In the genomic region with DNA sequence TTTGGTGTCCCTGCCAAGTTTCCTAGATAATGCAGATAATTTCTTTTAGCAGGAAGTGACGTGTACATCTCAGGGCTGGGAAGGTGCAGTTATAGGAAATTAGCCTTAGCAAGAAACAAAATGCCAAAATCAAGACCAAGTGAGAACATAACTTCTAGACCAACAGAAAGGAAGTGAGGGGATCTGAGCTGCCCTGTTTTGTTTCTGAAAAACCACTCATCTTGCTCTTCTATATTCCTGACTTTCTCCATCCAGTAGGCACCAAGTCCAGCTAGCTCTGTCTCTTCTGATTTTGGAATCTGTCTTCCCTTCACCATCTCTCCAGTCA, we compare ENCODE assay signal across 22 cellular contexts. TPM values are rescaled to one million over a fixed set of nuclear protein-coding genes. Genes with fewer than 3 reads are reported as not detected.
A peak's percentile ranks its signal among the peaks of the same experiment; 100 is the strongest.
DNase-seq lines count a peak whose midpoint lies in the region; ATAC-seq, FAIRE-seq and TF ChIP-seq lines count a peak whose summit lies in the region.
"Had no signal": no experiment of that assay in that cellular context is flagged by ENCODE, and none has a peak within 500 bp of the region (broad histone marks: within the 10 kb centered on the region; RNA-seq: fewer than 3 reads in every experiment).

No MANE protein-coding gene starts in this region.

- RAD21 ChIA-PET in GM12878 (lab: Charles Lee; ENCODE audit: unreplicated experiment): no interaction called here

- no peaks in the 10 kb centered on the region for H3K36me3 Mint-ChIP-seq in CD8-positive, alpha-beta T cell
- no peaks in the 10 kb centered on the region for H3K36me3 Mint-ChIP-seq in HFFc6 (ENCODE audit: low read depth)
- H3K36me3 Mint-ChIP-seq: memory B cell had no signal

- H3K9ac ChIP-seq in GM12878 (ENCODE audit: control insufficient read depth, insufficient read depth, low read length) (no peak overlapping the region), mucosa of rectum (ENCODE audit: low read depth in 1 of 2, low read length in 2 of 2) (peak overlapping the region; percentile 42 to 55)
- H3K9ac ChIP-seq: neural progenitor cell had no signal

- POLR2A ChIA-PET in CD8-positive, alpha-beta T cell (lab: Charles Lee): no interaction called here
- POLR2A ChIA-PET in GM12878 (lab: Charles Lee): no interaction called here

- H2AFZ ChIP-seq in GM12878 (ENCODE audit: control insufficient read depth, low read depth, low read length): no peak overlapping the region
- H2AFZ ChIP-seq: neural progenitor cell had no signal

- TF ChIP-seq POLR2A in GM12878 (IDR thresholded peaks at IDR 0.05; ENCODE audit: low read depth, low read length): no peak

- H3K4me2 ChIP-seq in GM12878 (ENCODE audit: control insufficient read depth, insufficient read depth): no peak overlapping the region
- H3K4me2 ChIP-seq: neural progenitor cell had no signal

- no peak for DNase-seq in CD8-positive, alpha-beta T cell
- DNase-seq in HFFc6 (no peak), GM12878 (ENCODE audit: low read depth, low spot score) (no peak), ecto neural progenitor cell (ENCODE audit: low spot score) (no peak), KBM-7 (no peak), hypothalamus (lab: John Stamatoyannopoulos, UW) (no peak), posterior vena cava (ENCODE audit: low spot score) (no peak)
- DNase-seq: activated CD4-positive, CD25-positive, alpha-beta regulatory T cell; GDM1; NCI-H446 treated with DMSO at 0.1 percent for 48 hours; retina; substantia nigra had no signal

- H3K4me3 ChIP-seq in CD8-positive, alpha-beta T cell (ENCODE audit: low read depth, low read length): no peak overlapping the region
- no peak overlapping the region for H3K4me3 ChIP-seq in GM12878
- peak overlapping the region in 1 of 2 donors; percentile 29 for H3K4me3 ChIP-seq in mucosa of rectum (ENCODE audit: low read length in 2 of 2)
- H3K4me3 ChIP-seq: coronary artery, esophagus muscularis mucosa, HAP-1, MG63, neural progenitor cell had no signal

- in situ Hi-C loops in GM12878 (cut with MboI) (no loop called here), KBM-7 (cut with MboI; ENCODE audit: low pct_unique_long_range_greater_than_20kb, low sequenced_read_pairs) (no loop called here)

- H3K27ac ChIP-seq in CD8-positive, alpha-beta T cell (ENCODE audit: low read depth, low read length): no peak overlapping the region
- H3K27ac ChIP-seq in GM12878 (ENCODE audit: control insufficient read depth, insufficient read depth): no peak overlapping the region
- H3K27ac ChIP-seq in mucosa of rectum (ENCODE audit: low read depth in 2 of 2, low read length in 2 of 2): peak overlapping the region; percentile 91 to 97
- H3K27ac ChIP-seq: esophagus muscularis mucosa, neural progenitor cell had no signal

- TF ChIP-seq RAD21 in GM12878 (IDR thresholded peaks at IDR 0.05; ENCODE audit: insufficient read depth, low read depth, low read length): no peak

- intact Hi-C loops in CD8-positive, alpha-beta T cell (cut with DNase I, micrococcal nuclease): no loop called here
- intact Hi-C loops in GM12878 (cut with micrococcal nuclease; ENCODE audit: unreplicated experiment): no loop called here
- intact Hi-C loops in posterior vena cava (cut with DNase I): no loop called here

- peak; percentile 57 for FAIRE-seq in GM12878 (lab: Jason Lieb, UNC)
- FAIRE-seq: D721Med, GM12892 had no signal

- SMC1A ChIA-PET in GM12878 (lab: Charles Lee; ENCODE audit: uncharacterized antibody, unreplicated experiment): no interaction called here

- H3K36me3 ChIP-seq in CD8-positive, alpha-beta T cell (ENCODE audit: insufficient read depth, low read length): no peaks in the 10 kb centered on the region
- no peaks in the 10 kb centered on the region for H3K36me3 ChIP-seq in GM12878 (ENCODE audit: control insufficient read depth in 2 of 2, insufficient read depth in 2 of 2, low read length in 1 of 2)
- no peaks in the 10 kb centered on the region for H3K36me3 ChIP-seq in mucosa of rectum (ENCODE audit: control insufficient read depth in 2 of 2, insufficient read depth in 2 of 2, low read length in 2 of 2)
- H3K36me3 ChIP-seq: esophagus muscularis mucosa, HAP-1, MG63, neural progenitor cell had no signal

- H3K4me1 Mint-ChIP-seq in CD8-positive, alpha-beta T cell (ENCODE audit: low read depth): peaks cover 11% of the 10 kb centered on the region
- peaks cover 55% of the 10 kb centered on the region for H3K4me1 Mint-ChIP-seq in HFFc6 (ENCODE audit: low read depth)
- H3K4me1 Mint-ChIP-seq: memory B cell had no signal

- H4K20me1 ChIP-seq in GM12878 (ENCODE audit: control insufficient read depth, insufficient read depth): no peaks in the 10 kb centered on the region

- no peaks in the 10 kb centered on the region for H3K9me3 Mint-ChIP-seq in CD8-positive, alpha-beta T cell
- H3K9me3 Mint-ChIP-seq in HFFc6: no peaks in the 10 kb centered on the region
- H3K9me3 Mint-ChIP-seq: memory B cell had no signal

- H3K79me2 ChIP-seq in GM12878 (ENCODE audit: control insufficient read depth, insufficient read depth, low read length): no peaks in the 10 kb centered on the region

- H3K27me3 Mint-ChIP-seq in CD8-positive, alpha-beta T cell (ENCODE audit: low read depth): no peaks in the 10 kb centered on the region
- H3K27me3 Mint-ChIP-seq in HFFc6 (ENCODE audit: insufficient read depth): peaks cover 3% of the 10 kb centered on the region; the same call in 1 of the 2 replicates
- H3K27me3 Mint-ChIP-seq: memory B cell had no signal

- TF ChIP-seq CTCF in CD8-positive, alpha-beta T cell (IDR thresholded peaks at IDR 0.05): no peak
- TF ChIP-seq CTCF in HFFc6 (IDR thresholded peaks at IDR 0.05) (no peak), GM12878 (IDR thresholded peaks at IDR 0.05 in 2 of 3, conservative IDR thresholded peaks at IDR 0.05 in 1 of 3; ENCODE audit: control insufficient read depth in 2 of 3, extremely low read depth in 1 of 3, insufficient read depth in 1 of 3, low read depth in 3 of 3, low read length in 3 of 3) (no peak)

- 54% methylated on average over 1 of the region's 1 CpG for WGBS in GM12878 (ENCODE audit: insufficient coverage, insufficient replicate concordance, low lambda C conversion rate, missing lambda C conversion rate)

- H3K27ac Mint-ChIP-seq in CD8-positive, alpha-beta T cell: peak overlapping the region; percentile 33
- H3K27ac Mint-ChIP-seq in HFFc6: peak overlapping the region; percentile 78
- H3K27ac Mint-ChIP-seq: memory B cell, neural progenitor cell had no signal

- no peak for TF ChIP-seq EP300 in GM12878 (IDR thresholded peaks at IDR 0.05; ENCODE audit: borderline replicate concordance in 1 of 2, control insufficient read depth in 1 of 2, low read depth in 2 of 2, low read length in 2 of 2)

- H3K9me3 ChIP-seq in CD8-positive, alpha-beta T cell (ENCODE audit: low read length): no peaks in the 10 kb centered on the region
- H3K9me3 ChIP-seq in GM12878 (replicated peaks; ENCODE audit: control insufficient read depth, insufficient read depth, low read length) (no peaks in the 10 kb centered on the region), mucosa of rectum (ENCODE audit: control insufficient read depth in 2 of 2, low read length in 2 of 2) (no peaks in the 10 kb centered on the region)
- H3K9me3 ChIP-seq: esophagus muscularis mucosa, HAP-1, MG63 had no signal

- H3K27me3 ChIP-seq in CD8-positive, alpha-beta T cell (ENCODE audit: insufficient read depth, low read length): no peaks in the 10 kb centered on the region
- H3K27me3 ChIP-seq in GM12878 (replicated peaks in 1 of 2; ENCODE audit: control insufficient read depth in 2 of 2, insufficient read depth in 2 of 2, low read length in 1 of 2): no peaks in the 10 kb centered on the region
- H3K27me3 ChIP-seq in mucosa of rectum (ENCODE audit: control insufficient read depth in 2 of 2, insufficient read depth in 2 of 2, low read length in 2 of 2): no peaks in the 10 kb centered on the region
- H3K27me3 ChIP-seq: esophagus muscularis mucosa, MG63, neural progenitor cell had no signal

- peaks cover 3% of the 10 kb centered on the region for H3K4me1 ChIP-seq in CD8-positive, alpha-beta T cell (ENCODE audit: insufficient read depth, low read length)
- H3K4me1 ChIP-seq in GM12878 (ENCODE audit: control insufficient read depth, insufficient read depth, low read length) (no peaks in the 10 kb centered on the region), mucosa of rectum (ENCODE audit: control insufficient read depth in 2 of 2, insufficient read depth in 2 of 2, low read length in 2 of 2) (peaks cover 49 to 67% of the 10 kb centered on the region in 2 donors)
- H3K4me1 ChIP-seq: HAP-1, neural progenitor cell had no signal

- no peak overlapping the region for H3K4me3 Mint-ChIP-seq in CD8-positive, alpha-beta T cell
- no peak overlapping the region; the same call in 1 of the 2 replicates for H3K4me3 Mint-ChIP-seq in HFFc6
- H3K4me3 Mint-ChIP-seq: memory B cell, neural progenitor cell had no signal

- no TSS peak for BruUV-seq in GM12878 (replicated peaks; lab: Mats Ljungman, UMichigan)

- ATAC-seq in CD8-positive, alpha-beta T cell: no peak
- ATAC-seq in GM12878: no peak
- ATAC-seq: Right ventricle myocardium inferior had no signal

- CTCF ChIA-PET in CD8-positive, alpha-beta T cell (lab: Charles Lee): no interaction called here
- CTCF ChIA-PET in GM12878 (lab: Yijun Ruan, JAX): interaction anchor here (0.7 kb wide), 1 partner anchor 86 kb away, joined by 3 read pairs; no protein-coding TSS in a partner anchor

TF ChIP-seq in GM12878, 131 proteins besides CTCF, POLR2A, EP300 and RAD21 (continues in another document):
- TF ChIP-seq RBBP5 (conservative IDR thresholded peaks at IDR 0.05) (no peak), TCF3 (IDR thresholded peaks at IDR 0.05; ENCODE audit: borderline replicate concordance, insufficient read depth, low read depth, low read length) (no peak)

RNA-seq across cellular contexts. Expression of gene DUSP6, which starts 23.9 kb away (rescaled TPM):
- total RNA-seq in CD8-positive, alpha-beta T cell: 1 to 10 TPM; 3.0 to 3.9 TPM
- 10 to 100 TPM; 42.2 to 77.8 (median 46.2) TPM for total RNA-seq in HFFc6 (2021; fragmentation: NEBNext Ultra II Directional; extraction: Animal tissue kit (Norgen Biotek cat#: 25700))
- 1.4 and 1.5 TPM in 2 replicates for total RNA-seq in GM12878 (2013; cell fraction: nucleolus; rRNA removed)
- total RNA-seq in GM12878 (2014; rRNA removed) (0.06 TPM in 1 of 2 replicates, not detected in the other), GM12878 (2014; rRNA removed; fragmentation: Illumina TruSeq; extraction: Trizol) (0.04 and 0.09 TPM in 2 replicates), GM12878 (2021) (0.48 and 0.69 TPM in 2 replicates), posterior vena cava (10 to 100 TPM; 42.2 to 49.6 TPM)
- not detected for polyA plus RNA-seq in GM12878 (2011; ENCODE audit: low read depth)
- polyA plus RNA-seq in GM12878 (2011; rRNA removed) (0.07 and 0.24 TPM in 2 replicates), GM12878 (2014; fragmentation: Illumina TruSeq; extraction: Trizol) (0.07 TPM in 1 of 2 replicates, not detected in the other), GM12878 (2014; fragmentation: Nextera tagmentation; extraction: Ambion mirVana) (under 1 TPM in 1 of 2 experiments, not detected in 1; 0.02 TPM), GM12878 (2014; rRNA removed) (0.13 TPM in 1 of 2 replicates, not detected in the other), GM12878 (2016; fragmentation: Nextera tagmentation; extraction: Ambion mirVana) (under 1 TPM; 0.07 to 0.13 TPM)
- 0.43 and 0.45 TPM in 2 replicates for polyA plus RNA-seq in GM12878 (2011; cell fraction: cytosol; rRNA removed)
- 1.1 TPM in 2 replicates for polyA plus RNA-seq in GM12878 (2011; cell fraction: nucleus; rRNA removed)
- polyA plus RNA-seq in GM12878 (2012): 0.06 TPM in 1 of 2 replicates, not detected in the other
- not detected in 2 replicates for polyA minus RNA-seq in GM12878 (2011; rRNA and poly(A)+ RNA removed)
- not detected in 2 replicates for polyA minus RNA-seq in GM12878 (2011; cell fraction: cytosol; rRNA and poly(A)+ RNA removed)
- polyA minus RNA-seq in GM12878 (2011; cell fraction: nucleus; rRNA and poly(A)+ RNA removed): 1.2 TPM in 1 of 2 replicates, not detected in the other

Comparison
In these comparisons a context has a peak if more than half of its experiments do, and no peak if none do; other contexts are left out.
1. H3K27ac ChIP-seq: peak in mucosa of rectum (2 of 2); none in CD8-positive, alpha-beta T cell (single experiment) and GM12878 (single experiment).
2. RNA of gene DUSP6, which starts 23.9 kb away (total RNA-seq): 42.2 to 49.6 TPM in posterior vena cava and 42.2 to 77.8 TPM in HFFc6; 3.0 to 3.9 TPM in CD8-positive, alpha-beta T cell and 0.04 to 1.5 TPM in GM12878; every median in the first group is over 4 times any median in the second.